In the genomic region with DNA sequence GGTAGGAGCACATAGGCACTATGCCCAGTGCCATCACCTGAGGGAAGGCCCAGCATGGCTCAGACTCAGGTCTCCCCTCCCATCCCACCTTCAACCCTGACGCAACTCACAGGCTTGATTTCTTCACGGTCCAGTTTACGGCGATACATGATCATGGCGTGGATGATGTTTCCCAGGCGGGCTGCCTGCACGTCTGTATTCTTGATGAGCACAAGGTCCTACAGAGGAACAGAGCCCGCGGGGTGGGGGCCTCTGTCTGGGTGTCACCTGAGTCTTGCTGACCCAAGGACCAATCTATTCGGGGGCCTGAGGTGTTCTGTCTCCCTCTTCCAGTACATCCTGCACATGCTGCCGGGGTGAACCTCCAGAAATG, we compare ENCODE assay signal across 40 cellular contexts. TPM values are rescaled to one million over a fixed set of nuclear protein-coding genes. Genes with fewer than 3 reads are reported as not detected.
"Had no signal": no experiment of that assay in that cellular context is flagged by ENCODE, and none has a peak within 500 bp of the region (broad histone marks: within the 10 kb centered on the region; RNA-seq: fewer than 3 reads in every experiment).

No MANE protein-coding gene starts in this region.

- H3K27me3 Mint-ChIP-seq: activated B cell treated with CpG ODN at 0.5 μM for 24 hours; activated CD8-positive, alpha-beta T cell treated with anti-CD3 and anti-CD28 coated beads for 36 hours; activated naive CD4-positive, alpha-beta T cell treated with anti-CD3 and anti-CD28 coated beads, Interleukin-2, amount 50 U/mL, for 24 hours; activated naive CD8-positive, alpha-beta T cell treated with anti-CD3 and anti-CD28 coated beads for 36 hours; activated naive CD8-positive, alpha-beta T cell treated with anti-CD3 and anti-CD28 coated beads, Interleukin-2, amount 50 U/mL, for 24 hours; central memory CD8-positive, alpha-beta T cell; effector memory CD8-positive, alpha-beta T cell; T-cell had no signal

- H3K9me3 Mint-ChIP-seq: activated B cell treated with CpG ODN at 0.5 μM for 24 hours; activated CD8-positive, alpha-beta T cell treated with anti-CD3 and anti-CD28 coated beads for 36 hours; activated naive CD4-positive, alpha-beta T cell treated with anti-CD3 and anti-CD28 coated beads for 36 hours; activated naive CD4-positive, alpha-beta T cell treated with anti-CD3 and anti-CD28 coated beads, Interleukin-2, amount 50 U/mL, for 24 hours; activated naive CD8-positive, alpha-beta T cell treated with anti-CD3 and anti-CD28 coated beads for 36 hours; activated naive CD8-positive, alpha-beta T cell treated with anti-CD3 and anti-CD28 coated beads, Interleukin-2, amount 50 U/mL, for 24 hours; activated T-helper 1 cell treated with anti-CD3 and anti-CD28 coated beads, Interleukin-12 subunit alpha, Interleukin-12 subunit beta, Interleukin-2, Interleukin-4 antibody, amounts not matched to agents 30 ng/mL and 10 ng/mL and 1 ng/mL, durations not matched to agents 14 hours and 24 hours and 36 hours; activated T-helper 2 cell treated with anti-CD3 and anti-CD28 coated beads, Interferon-gamma antibody, Interleukin-2, Interleukin-4, amounts not matched to agents 10 μg/mL and 5 μg/mL and 100 μg/mL, durations not matched to agents 14 hours and 24 hours and 36 hours; central memory CD8-positive, alpha-beta T cell; effector memory CD8-positive, alpha-beta T cell; T-cell; T-helper 1 cell treated with Interleukin-12 subunit alpha and Interleukin-12 subunit beta and Interleukin-4 antibody, amounts not matched to agents 30 μg/mL and 1 μg/mL, for 36 hours; T-helper 2 cell treated with Interferon-gamma antibody and Interleukin-4, amounts not matched to agents 5 μg/mL and 100 μg/mL, for 36 hours had no signal

- H3K4me3 ChIP-seq: adrenal gland, body of pancreas, cardiac muscle cell, esophagus squamous epithelium, gastroesophageal sphincter had no signal

- H3K27ac Mint-ChIP-seq: activated B cell treated with CpG ODN at 0.5 μM for 24 hours; activated CD8-positive, alpha-beta T cell treated with anti-CD3 and anti-CD28 coated beads for 36 hours; activated naive CD4-positive, alpha-beta T cell treated with anti-CD3 and anti-CD28 coated beads for 36 hours; activated naive CD4-positive, alpha-beta T cell treated with anti-CD3 and anti-CD28 coated beads, Interleukin-2, amount 50 U/mL, for 24 hours; activated naive CD8-positive, alpha-beta T cell treated with anti-CD3 and anti-CD28 coated beads for 36 hours; activated naive CD8-positive, alpha-beta T cell treated with anti-CD3 and anti-CD28 coated beads, Interleukin-2, amount 50 U/mL, for 24 hours; activated T-helper 1 cell treated with anti-CD3 and anti-CD28 coated beads, Interleukin-12 subunit alpha, Interleukin-12 subunit beta, Interleukin-2, Interleukin-4 antibody, amounts not matched to agents 30 ng/mL and 10 ng/mL and 1 ng/mL, durations not matched to agents 14 hours and 24 hours and 36 hours; activated T-helper 2 cell treated with anti-CD3 and anti-CD28 coated beads, Interferon-gamma antibody, Interleukin-2, Interleukin-4, amounts not matched to agents 10 μg/mL and 5 μg/mL and 100 μg/mL, durations not matched to agents 14 hours and 24 hours and 36 hours; effector memory CD8-positive, alpha-beta T cell; T-cell; T-helper 1 cell treated with Interleukin-12 subunit alpha and Interleukin-12 subunit beta and Interleukin-4 antibody, amounts not matched to agents 30 μg/mL and 1 μg/mL, for 36 hours; T-helper 2 cell treated with Interferon-gamma antibody and Interleukin-4, amounts not matched to agents 5 μg/mL and 100 μg/mL, for 36 hours had no signal

- H3K4me1 Mint-ChIP-seq: central memory CD8-positive, alpha-beta T cell had no signal

- FAIRE-seq: endometrium, endothelial cell of umbilical vein had no signal

- H3K27me3 ChIP-seq: adrenal gland, body of pancreas, cardiac muscle cell, esophagus squamous epithelium had no signal

- H3K4me3 Mint-ChIP-seq: activated B cell treated with CpG ODN at 0.5 μM for 24 hours; activated CD8-positive, alpha-beta T cell treated with anti-CD3 and anti-CD28 coated beads for 36 hours; activated naive CD4-positive, alpha-beta T cell treated with anti-CD3 and anti-CD28 coated beads for 36 hours; activated naive CD4-positive, alpha-beta T cell treated with anti-CD3 and anti-CD28 coated beads, Interleukin-2, amount 50 U/mL, for 24 hours; activated naive CD8-positive, alpha-beta T cell treated with anti-CD3 and anti-CD28 coated beads for 36 hours; activated naive CD8-positive, alpha-beta T cell treated with anti-CD3 and anti-CD28 coated beads, Interleukin-2, amount 50 U/mL, for 24 hours; activated T-helper 1 cell treated with anti-CD3 and anti-CD28 coated beads, Interleukin-12 subunit alpha, Interleukin-12 subunit beta, Interleukin-2, Interleukin-4 antibody, amounts not matched to agents 30 ng/mL and 10 ng/mL and 1 ng/mL, durations not matched to agents 14 hours and 24 hours and 36 hours; central memory CD8-positive, alpha-beta T cell; effector memory CD8-positive, alpha-beta T cell; T-cell; T-helper 1 cell treated with Interleukin-12 subunit alpha and Interleukin-12 subunit beta and Interleukin-4 antibody, amounts not matched to agents 30 μg/mL and 1 μg/mL, for 36 hours; T-helper 2 cell treated with Interferon-gamma antibody and Interleukin-4, amounts not matched to agents 5 μg/mL and 100 μg/mL, for 36 hours had no signal

- H3K9me3 ChIP-seq: adrenal gland, body of pancreas, esophagus squamous epithelium, gastroesophageal sphincter had no signal

- DNase-seq: activated B cell treated with CpG ODN at 0.5 μM for 24 hours; activated CD4-positive, alpha-beta T cell treated with anti-CD3 and anti-CD28 coated beads for 48 hours; activated CD4-positive, alpha-beta T cell treated with anti-CD3 and anti-CD28 coated beads, Interleukin-2, amount 50 U/mL, for 1 hour; activated CD4-positive, alpha-beta T cell treated with anti-CD3 and anti-CD28 coated beads, Interleukin-2, amount 50 U/mL, for 48 hours; activated CD8-positive, alpha-beta memory T cell treated with anti-CD3 and anti-CD28 coated beads for 24 hours; activated CD8-positive, alpha-beta T cell treated with anti-CD3 and anti-CD28 coated beads for 36 hours; activated effector memory CD4-positive, alpha-beta T cell treated with anti-CD3 and anti-CD28 coated beads, Interleukin-2, amount 50 U/mL, for 16 hours; activated naive CD4-positive, alpha-beta T cell treated with anti-CD3 and anti-CD28 coated beads for 36 hours; activated naive CD8-positive, alpha-beta T cell treated with anti-CD3 and anti-CD28 coated beads for 36 hours; activated naive CD8-positive, alpha-beta T cell treated with anti-CD3 and anti-CD28 coated beads, Interleukin-2, amount 50 U/mL, for 24 hours; activated T-cell treated with anti-CD3 and anti-CD28 coated beads, Interleukin-2, amount 50 U/mL, for 48 hours; adrenal gland; amygdala; body of pancreas; cortex of kidney; dermis blood vessel endothelial cell; effector CD4-positive, alpha-beta T cell; effector memory CD8-positive, alpha-beta T cell; esophagus squamous epithelium; foreskin melanocyte; SW 1271; T-cell; T1000; WERI-Rb-1 had no signal

- H3K27ac ChIP-seq: adrenal gland, body of pancreas, cardiac muscle cell, epithelial cell of prostate, esophagus squamous epithelium, gastroesophageal sphincter, WERI-Rb-1 had no signal

- ATAC-seq: activated CD4-positive, CD25-positive, alpha-beta regulatory T cell treated with anti-CD3 and anti-CD28 coated beads, Interleukin-2, amount 50 U/mL, for 24 hours; activated CD8-positive, alpha-beta T cell treated with anti-CD3 and anti-CD28 coated beads for 36 hours; activated naive CD8-positive, alpha-beta T cell treated with anti-CD3 and anti-CD28 coated beads, Interleukin-2, amount 50 U/mL, for 24 hours; body of pancreas; effector memory CD8-positive, alpha-beta T cell; gastroesophageal sphincter; T-cell had no signal

RNA-seq across cellular contexts. Expression of gene SYCE3, which starts 11.7 kb away (rescaled TPM):
- total RNA-seq: activated B cell treated with CpG ODN at 0.5 μM for 24 hours; activated CD8-positive, alpha-beta T cell treated with anti-CD3 and anti-CD28 coated beads for 36 hours; aorta; body of pancreas; cardiac muscle cell; cerebellum; dermis blood vessel endothelial cell; endothelial cell of umbilical vein; fibroblast of villous mesenchyme; gastroesophageal sphincter; T-cell had no signal

RNA-seq across cellular contexts. Expression of gene KLHDC7B, which starts 28.7 kb away (rescaled TPM):
- total RNA-seq: body of pancreas, cerebellum, dermis blood vessel endothelial cell, endothelial cell of umbilical vein, fibroblast of villous mesenchyme, glomerular endothelial cell had no signal
